Comparison of ENCODE assay signal across 1 cellular context in the genomic region with DNA sequence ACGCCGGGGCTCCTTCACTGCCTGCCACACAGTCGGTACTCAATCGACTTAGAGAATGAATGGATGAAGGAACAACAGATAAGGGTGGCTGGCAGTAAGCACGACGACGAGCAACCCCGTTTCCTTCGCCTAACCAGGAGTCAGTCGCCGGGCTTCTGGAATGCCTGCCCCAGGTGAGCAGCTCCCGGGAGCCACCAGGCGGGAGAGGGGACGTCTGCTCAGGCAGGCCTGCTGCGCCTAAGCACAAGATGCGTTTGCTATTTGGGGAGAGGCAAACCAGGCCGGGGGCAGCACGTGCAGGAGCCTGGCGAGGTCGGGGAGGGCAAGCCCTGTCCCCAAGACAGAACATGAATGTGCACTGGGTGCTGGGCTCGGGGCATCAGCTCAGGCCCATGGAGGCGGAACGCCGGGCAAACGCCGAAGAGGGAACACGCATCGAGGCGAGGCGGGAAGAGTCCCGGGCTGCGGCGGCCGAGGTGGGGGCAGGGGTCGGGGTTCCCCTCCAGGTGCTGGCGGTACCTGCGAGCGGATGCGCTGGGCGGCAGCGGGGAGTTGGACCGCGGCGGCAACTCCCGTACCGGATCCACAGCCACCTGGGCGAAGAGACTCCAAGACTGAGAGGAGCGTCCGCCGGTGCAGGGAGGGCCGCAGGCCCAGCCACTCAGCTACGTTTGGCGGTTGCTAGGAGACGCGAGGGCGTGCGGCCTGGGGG.
A peak's percentile ranks its signal among the peaks of the same experiment; 100 is the strongest.
TF ChIP-seq lines count a peak whose summit lies in the region.

A gene with protein sequence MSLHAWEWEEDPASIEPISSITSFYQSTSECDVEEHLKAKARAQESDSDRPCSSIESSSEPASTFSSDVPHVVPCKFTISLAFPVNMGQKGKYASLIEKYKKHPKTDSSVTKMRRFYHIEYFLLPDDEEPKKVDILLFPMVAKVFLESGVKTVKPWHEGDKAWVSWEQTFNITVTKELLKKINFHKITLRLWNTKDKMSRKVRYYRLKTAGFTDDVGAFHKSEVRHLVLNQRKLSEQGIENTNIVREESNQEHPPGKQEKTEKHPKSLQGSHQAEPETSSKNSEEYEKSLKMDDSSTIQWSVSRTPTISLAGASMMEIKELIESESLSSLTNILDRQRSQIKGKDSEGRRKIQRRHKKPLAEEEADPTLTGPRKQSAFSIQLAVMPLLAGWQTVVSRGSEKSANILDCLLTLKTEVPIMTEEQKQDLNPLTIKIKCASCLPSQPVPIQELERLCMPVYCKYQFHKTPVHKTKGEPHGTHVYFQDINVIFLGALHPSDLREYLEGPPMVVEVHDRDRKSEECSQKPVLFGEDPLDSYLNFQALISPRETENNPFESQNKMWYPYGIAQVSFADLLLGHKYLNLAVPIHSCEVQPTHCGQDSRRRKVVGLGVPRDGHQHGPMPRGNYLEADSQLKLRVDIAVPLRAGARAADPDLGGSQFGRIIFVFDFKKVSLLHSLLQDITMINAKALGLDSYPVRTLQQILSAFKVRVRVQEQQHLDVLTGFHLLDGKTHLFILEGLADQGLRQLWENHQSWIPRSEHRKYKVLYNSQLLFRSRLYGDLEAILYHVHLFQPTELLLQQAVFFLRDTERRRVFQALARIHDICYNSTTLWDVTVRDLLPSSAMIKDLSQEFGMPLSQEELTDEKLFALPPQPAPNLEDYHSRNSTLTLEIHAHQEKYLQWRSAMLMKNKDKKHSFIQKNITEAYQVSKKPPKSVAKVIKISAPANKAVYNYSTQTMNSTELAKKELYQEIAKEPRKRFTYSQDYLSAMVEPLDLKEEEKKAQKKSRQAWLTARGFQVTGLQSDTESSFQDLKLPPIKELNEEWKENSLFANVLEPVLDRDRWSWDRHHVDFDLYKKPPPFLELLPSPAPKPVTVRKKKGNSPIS (minus strand): TSS at position 616 of the 712 bp plus-strand sequence. CDS start 772 bp downstream, outside the sequence.

TF ChIP-seq in K562, 482 proteins besides CTCF, POLR2A, EP300 and RAD21:
- peak; percentile 23 for TF ChIP-seq NFYB (IDR thresholded peaks at IDR 0.05; ENCODE audit: extremely low read depth, insufficient read length)
- 0 out of 2 replicates have a peak, but pooled peaks have one; percentile 15 for TF ChIP-seq CREM (IDR thresholded peaks at IDR 0.05; ENCODE audit: low read depth)
- TF ChIP-seq SPI1 (IDR thresholded peaks at IDR 0.05; ENCODE audit: borderline replicate concordance, low read depth, low read length) = no peak
- TF ChIP-seq, protein P1, sequence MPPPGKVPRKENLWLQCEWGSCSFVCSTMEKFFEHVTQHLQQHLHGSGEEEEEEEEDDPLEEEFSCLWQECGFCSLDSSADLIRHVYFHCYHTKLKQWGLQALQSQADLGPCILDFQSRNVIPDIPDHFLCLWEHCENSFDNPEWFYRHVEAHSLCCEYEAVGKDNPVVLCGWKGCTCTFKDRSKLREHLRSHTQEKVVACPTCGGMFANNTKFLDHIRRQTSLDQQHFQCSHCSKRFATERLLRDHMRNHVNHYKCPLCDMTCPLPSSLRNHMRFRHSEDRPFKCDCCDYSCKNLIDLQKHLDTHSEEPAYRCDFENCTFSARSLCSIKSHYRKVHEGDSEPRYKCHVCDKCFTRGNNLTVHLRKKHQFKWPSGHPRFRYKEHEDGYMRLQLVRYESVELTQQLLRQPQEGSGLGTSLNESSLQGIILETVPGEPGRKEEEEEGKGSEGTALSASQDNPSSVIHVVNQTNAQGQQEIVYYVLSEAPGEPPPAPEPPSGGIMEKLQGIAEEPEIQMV (tag; conservative IDR thresholded peaks at IDR 0.05; ENCODE audit: low read depth) = peak; percentile 79; the same call in 1 of the 2 replicates
- TF ChIP-seq ATF1 (CRISPR knock-in tag; IDR thresholded peaks at IDR 0.05) = no peak
- TF ChIP-seq ATF1 (tag; IDR thresholded peaks at IDR 0.05) = no peak
- TF ChIP-seq, protein P2, sequence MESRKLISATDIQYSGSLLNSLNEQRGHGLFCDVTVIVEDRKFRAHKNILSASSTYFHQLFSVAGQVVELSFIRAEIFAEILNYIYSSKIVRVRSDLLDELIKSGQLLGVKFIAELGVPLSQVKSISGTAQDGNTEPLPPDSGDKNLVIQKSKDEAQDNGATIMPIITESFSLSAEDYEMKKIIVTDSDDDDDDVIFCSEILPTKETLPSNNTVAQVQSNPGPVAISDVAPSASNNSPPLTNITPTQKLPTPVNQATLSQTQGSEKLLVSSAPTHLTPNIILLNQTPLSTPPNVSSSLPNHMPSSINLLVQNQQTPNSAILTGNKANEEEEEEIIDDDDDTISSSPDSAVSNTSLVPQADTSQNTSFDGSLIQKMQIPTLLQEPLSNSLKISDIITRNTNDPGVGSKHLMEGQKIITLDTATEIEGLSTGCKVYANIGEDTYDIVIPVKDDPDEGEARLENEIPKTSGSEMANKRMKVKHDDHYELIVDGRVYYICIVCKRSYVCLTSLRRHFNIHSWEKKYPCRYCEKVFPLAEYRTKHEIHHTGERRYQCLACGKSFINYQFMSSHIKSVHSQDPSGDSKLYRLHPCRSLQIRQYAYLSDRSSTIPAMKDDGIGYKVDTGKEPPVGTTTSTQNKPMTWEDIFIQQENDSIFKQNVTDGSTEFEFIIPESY (CRISPR knock-in tag; IDR thresholded peaks at IDR 0.05) = peak; percentile 68
- TF ChIP-seq ZFX (CRISPR knock-in tag; IDR thresholded peaks at IDR 0.05) = peak; percentile 29
- TF ChIP-seq, protein P3, sequence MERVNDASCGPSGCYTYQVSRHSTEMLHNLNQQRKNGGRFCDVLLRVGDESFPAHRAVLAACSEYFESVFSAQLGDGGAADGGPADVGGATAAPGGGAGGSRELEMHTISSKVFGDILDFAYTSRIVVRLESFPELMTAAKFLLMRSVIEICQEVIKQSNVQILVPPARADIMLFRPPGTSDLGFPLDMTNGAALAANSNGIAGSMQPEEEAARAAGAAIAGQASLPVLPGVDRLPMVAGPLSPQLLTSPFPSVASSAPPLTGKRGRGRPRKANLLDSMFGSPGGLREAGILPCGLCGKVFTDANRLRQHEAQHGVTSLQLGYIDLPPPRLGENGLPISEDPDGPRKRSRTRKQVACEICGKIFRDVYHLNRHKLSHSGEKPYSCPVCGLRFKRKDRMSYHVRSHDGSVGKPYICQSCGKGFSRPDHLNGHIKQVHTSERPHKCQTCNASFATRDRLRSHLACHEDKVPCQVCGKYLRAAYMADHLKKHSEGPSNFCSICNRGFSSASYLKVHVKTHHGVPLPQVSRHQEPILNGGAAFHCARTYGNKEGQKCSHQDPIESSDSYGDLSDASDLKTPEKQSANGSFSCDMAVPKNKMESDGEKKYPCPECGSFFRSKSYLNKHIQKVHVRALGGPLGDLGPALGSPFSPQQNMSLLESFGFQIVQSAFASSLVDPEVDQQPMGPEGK (CRISPR knock-in tag; IDR thresholded peaks at IDR 0.05; ENCODE audit: borderline replicate concordance) = no peak
- TF ChIP-seq RFX1 (IDR thresholded peaks at IDR 0.05) = peak; percentile 89
- no peak for TF ChIP-seq NFATC3 (IDR thresholded peaks at IDR 0.05)
